ENCODE assay signal across 13 cellular contexts in genomic region chr12:1138691-1139090, GRCh38.
A peak's percentile ranks its signal among the peaks of the same experiment; 100 is the strongest.
DNase-seq lines count a peak whose midpoint lies in the region; ATAC-seq and TF ChIP-seq lines count a peak whose summit lies in the region.
"Had no signal": no experiment of that assay in that cellular context is flagged by ENCODE, and none has a peak within 500 bp of the region (broad histone marks: within the 10 kb centered on the region; RNA-seq: fewer than 3 reads in every experiment).

No MANE protein-coding gene starts in this region.

- no peak overlapping the region for H3K14ac ChIP-seq in mesenchymal stem cell (ENCODE audit: low read length in 2 of 2)

- H3K4me1 ChIP-seq in breast epithelium: no peaks in the 10 kb centered on the region
- no peaks in the 10 kb centered on the region for H3K4me1 ChIP-seq in mesenchymal stem cell (ENCODE audit: control insufficient read depth, insufficient read depth, low read depth, low read length)
- no peaks in the 10 kb centered on the region for H3K4me1 ChIP-seq in psoas muscle
- H3K4me1 ChIP-seq: BLaER1 had no signal

- POLR2A ChIA-PET in MCF 10A (lab: Yijun Ruan, JAX): no interaction called here

- 81% methylated on average over 4 of the region's 4 CpGs for WGBS in mesenchymal stem cell
- 91 to 97% (median 93%) methylated on average over 4 of the region's 4 CpGs for WGBS in psoas muscle, 3 donors

- no peak for TF ChIP-seq CTCF in MCF 10A (IDR thresholded peaks at IDR 0.05; ENCODE audit: unreplicated experiment)
- TF ChIP-seq CTCF in breast epithelium (IDR thresholded peaks at IDR 0.05): no peak
- TF ChIP-seq CTCF in progenitor cell of endocrine pancreas (IDR thresholded peaks at IDR 0.05; ENCODE audit: unreplicated experiment): no peak
- TF ChIP-seq CTCF in psoas muscle (IDR thresholded peaks at IDR 0.05): no peak

- H3K36me3 Mint-ChIP-seq in MCF 10A (ENCODE audit: insufficient read depth, unreplicated experiment) (peaks cover 32% of the 10 kb centered on the region), progenitor cell of endocrine pancreas (ENCODE audit: insufficient read depth) (peaks cover 4% of the 10 kb centered on the region)

- DNase-seq in MCF 10A (ENCODE audit: unreplicated experiment) (no peak), breast epithelium (ENCODE audit: low spot score in 2 of 2) (no peak), mesenchymal stem cell (no peak), progenitor cell of endocrine pancreas (ENCODE audit: low spot score, unreplicated experiment) (no peak), HPDE6-E6E7 (ENCODE audit: extremely low spot score) (no peak), psoas muscle (no peak)
- DNase-seq: 8988T; CD4-positive, alpha-beta memory T cell; DMS 273 treated with DMSO at 0.1 percent for 48 hours; H9 had no signal

- peaks cover 14% of the 10 kb centered on the region for H3K79me1 ChIP-seq in mesenchymal stem cell (replicated peaks; ENCODE audit: low read length, poor library complexity, severe bottlenecking)

- CTCF ChIA-PET in MCF 10A (lab: Yijun Ruan, JAX): no interaction called here

- no peak overlapping the region for H2AFZ ChIP-seq in mesenchymal stem cell (ENCODE audit: low read depth, low read length)

- no peak overlapping the region for H2BK5ac ChIP-seq in mesenchymal stem cell (ENCODE audit: low read depth, low read length, poor library complexity, severe bottlenecking)

- no peak overlapping the region for H2BK15ac ChIP-seq in mesenchymal stem cell (ENCODE audit: low read depth, poor library complexity, severe bottlenecking)

- no peaks in the 10 kb centered on the region for H3K9me3 ChIP-seq in breast epithelium
- no peaks in the 10 kb centered on the region for H3K9me3 ChIP-seq in mesenchymal stem cell (ENCODE audit: control insufficient read depth, low read length)
- H3K9me3 ChIP-seq in psoas muscle: no peaks in the 10 kb centered on the region
- H3K9me3 ChIP-seq: BLaER1 had no signal

- H4K8ac ChIP-seq in mesenchymal stem cell (ENCODE audit: low read length): peak overlapping the region; percentile 54

- no TSS peak for BruUV-seq in MCF 10A (replicated peaks; lab: Mats Ljungman, UMichigan)

- peak overlapping the region; percentile 28 for H3K27ac Mint-ChIP-seq in MCF 10A (ENCODE audit: low read depth, unreplicated experiment)
- peak overlapping the region; percentile 18 for H3K27ac Mint-ChIP-seq in progenitor cell of endocrine pancreas
- H3K27ac Mint-ChIP-seq: CD14-positive monocyte, H9 had no signal

- H3K36me3 ChIP-seq in breast epithelium: no peaks in the 10 kb centered on the region
- H3K36me3 ChIP-seq in mesenchymal stem cell (ENCODE audit: control insufficient read depth in 1 of 2, insufficient read depth in 2 of 2, low read depth in 1 of 2, low read length in 2 of 2): peaks cover 0 to 21% of the 10 kb centered on the region in 2 experiments
- H3K36me3 ChIP-seq in psoas muscle (ENCODE audit: insufficient read depth in 1 of 2, low read depth in 1 of 2): peaks cover 0 to 5% of the 10 kb centered on the region in 2 donors

- intact Hi-C loops in MCF 10A (cut with micrococcal nuclease): no loop called here
- intact Hi-C loops in breast epithelium (cut with DNase I; ENCODE audit: low total_unique reads): no loop called here
- intact Hi-C loops in psoas muscle (cut with DNase I): no loop called here

- H3K4me1 Mint-ChIP-seq in MCF 10A (ENCODE audit: insufficient read depth, unreplicated experiment): no peaks in the 10 kb centered on the region
- no peaks in the 10 kb centered on the region for H3K4me1 Mint-ChIP-seq in progenitor cell of endocrine pancreas (ENCODE audit: low read depth)
- H3K4me1 Mint-ChIP-seq: CD14-positive monocyte had no signal

- no peak overlapping the region for H2AK5ac ChIP-seq in mesenchymal stem cell (ENCODE audit: low read length, severe bottlenecking)

- H3K27me3 ChIP-seq in breast epithelium (no peaks in the 10 kb centered on the region), mesenchymal stem cell (ENCODE audit: control insufficient read depth in 1 of 2, insufficient read depth in 1 of 2, low read length in 2 of 2) (no peaks in the 10 kb centered on the region), psoas muscle (ENCODE audit: insufficient read depth in 3 of 3, low read length in 2 of 3) (no peaks in the 10 kb centered on the region)
- H3K27me3 ChIP-seq: BLaER1 had no signal

- no peak for TF ChIP-seq POLR2A in breast epithelium (IDR thresholded peaks at IDR 0.05)

- H3K27ac ChIP-seq in breast epithelium (no peak overlapping the region), mesenchymal stem cell (ENCODE audit: low read length, poor library complexity, severe bottlenecking) (no peak overlapping the region), psoas muscle (no peak overlapping the region)
- H3K27ac ChIP-seq: BLaER1 had no signal

- H2BK12ac ChIP-seq in mesenchymal stem cell (ENCODE audit: low read length in 2 of 2): no peak overlapping the region

- no peak overlapping the region for H3K18ac ChIP-seq in mesenchymal stem cell (ENCODE audit: low read depth in 1 of 2, low read length in 2 of 2)

- H3K23ac ChIP-seq in mesenchymal stem cell (ENCODE audit: low read length in 2 of 2): no peak overlapping the region

- no peak for ATAC-seq in HG03175 (IDR thresholded peaks at IDR 0.05; ENCODE audit: unreplicated experiment)
- ATAC-seq in psoas muscle: no peak

- no peak overlapping the region for H3K4ac ChIP-seq in mesenchymal stem cell (ENCODE audit: low read depth in 1 of 2, low read length in 2 of 2)

- H4K91ac ChIP-seq in mesenchymal stem cell (ENCODE audit: low read length): no peak overlapping the region

- no peak overlapping the region for H3K9ac ChIP-seq in mesenchymal stem cell (ENCODE audit: low read length)
- H3K9ac ChIP-seq: BLaER1 had no signal

- no peak overlapping the region for H3K4me2 ChIP-seq in mesenchymal stem cell (ENCODE audit: low read length, poor library complexity, severe bottlenecking)
- H3K4me2 ChIP-seq: BLaER1 had no signal

- no peaks in the 10 kb centered on the region for H3K27me3 Mint-ChIP-seq in MCF 10A (ENCODE audit: insufficient read depth, unreplicated experiment)
- no peaks in the 10 kb centered on the region for H3K27me3 Mint-ChIP-seq in progenitor cell of endocrine pancreas
- H3K27me3 Mint-ChIP-seq: CD4-positive, alpha-beta memory T cell had no signal

- H3K4me3 Mint-ChIP-seq in MCF 10A (ENCODE audit: unreplicated experiment) (no peak overlapping the region), progenitor cell of endocrine pancreas (ENCODE audit: low read depth) (no peak overlapping the region)
- H3K4me3 Mint-ChIP-seq: CD14-positive monocyte; CD4-positive, alpha-beta memory T cell; H9 had no signal

- no peaks in the 10 kb centered on the region for H3K9me3 Mint-ChIP-seq in MCF 10A (ENCODE audit: unreplicated experiment)
- H3K9me3 Mint-ChIP-seq in progenitor cell of endocrine pancreas (ENCODE audit: low read depth): no peaks in the 10 kb centered on the region
- H3K9me3 Mint-ChIP-seq: CD4-positive, alpha-beta memory T cell; H9 had no signal

- H3K4me3 ChIP-seq in breast epithelium: no peak overlapping the region
- H3K4me3 ChIP-seq in mesenchymal stem cell (ENCODE audit: insufficient read depth in 1 of 2, low read depth in 1 of 2, low read length in 2 of 2): no peak overlapping the region
- no peak overlapping the region for H3K4me3 ChIP-seq in psoas muscle
- H3K4me3 ChIP-seq: BLaER1 had no signal

- H2BK120ac ChIP-seq in mesenchymal stem cell (ENCODE audit: low read depth, low read length): no peak overlapping the region
